Comparison of ENCODE assay signal across 12 cellular contexts in genomic region chr17:38608648-38609047, GRCh38. TPM values are rescaled to one million over a fixed set of nuclear protein-coding genes. Genes with fewer than 3 reads are reported as not detected.
DNase-seq lines count a peak whose midpoint lies in the region; ATAC-seq and TF ChIP-seq lines count a peak whose summit lies in the region.
"Had no signal": no experiment of that assay in that cellular context is flagged by ENCODE, and none has a peak within 500 bp of the region (broad histone marks: within the 10 kb centered on the region; RNA-seq: fewer than 3 reads in every experiment).

No MANE protein-coding gene starts in this region.

- H3K4me1 ChIP-seq in HUES64 (ENCODE audit: insufficient read depth, low read length), result peaks cover 32% of the 10 kb centered on the region
- no peaks in the 10 kb centered on the region for H3K4me1 ChIP-seq in endodermal cell (ENCODE audit: control insufficient read depth, insufficient read depth, low read length)
- H3K4me1 ChIP-seq in stomach, result peaks cover 11 to 37% (median 33%) of the 10 kb centered on the region in 4 donors

- H3K27ac ChIP-seq in HUES64 (ENCODE audit: low read depth, low read length), result peak overlapping the region; percentile 97
- no peak overlapping the region for H3K27ac ChIP-seq in endodermal cell (ENCODE audit: low read depth, low read length)
- no peak overlapping the region for H3K27ac ChIP-seq in stomach

- DNase-seq in NCI-H345 (lab: John Stamatoyannopoulos, UW), result peak; percentile 83
- peak; percentile 77 for DNase-seq in endodermal cell
- peak; percentile 85 for DNase-seq in stomach
- no peak for DNase-seq in mucosa of gallbladder (ENCODE audit: low spot score)
- DNase-seq: activated CD4-positive, CD25-positive, alpha-beta regulatory T cell treated with anti-CD3 and anti-CD28 coated beads, Interleukin-2, amount 50 U/mL, for 72 hours; activated T-cell treated with anti-CD3 and anti-CD28 coated beads, Interleukin-2, amount 50 U/mL, for 72 hours; CD4-positive, alpha-beta memory T cell; cortex of kidney had no signal

- no peak for TF ChIP-seq EP300 in stomach (IDR thresholded peaks at IDR 0.05)

- ATAC-seq in HG02970 (IDR thresholded peaks at IDR 0.05; ENCODE audit: low FRiP score, unreplicated experiment) (no peak), GM21360 (IDR thresholded peaks at IDR 0.05; ENCODE audit: unreplicated experiment) (no peak)
- ATAC-seq: activated T-cell treated with anti-CD3 and anti-CD28 coated beads, Interleukin-2, amount 50 U/mL, for 72 hours had no signal

- peaks cover 21% of the 10 kb centered on the region for H3K4me1 Mint-ChIP-seq in endodermal cell

- TF ChIP-seq CTCF in endodermal cell (conservative IDR thresholded peaks at IDR 0.05) (no peak), stomach (IDR thresholded peaks at IDR 0.05) (no peak)

- H3K27me3 ChIP-seq in HUES64 (ENCODE audit: insufficient read depth, low read length) (peaks cover 29% of the 10 kb centered on the region), endodermal cell (ENCODE audit: control insufficient read depth, insufficient read depth, low read length, poor library complexity, severe bottlenecking) (peaks cover 20% of the 10 kb centered on the region), stomach (peaks cover 4 to 84% (median 59%) of the 10 kb centered on the region in 3 donors)

- H3K27me3 Mint-ChIP-seq in endodermal cell (ENCODE audit: insufficient read depth), result peaks cover 50% of the 10 kb centered on the region

- H3K9ac ChIP-seq in HUES64 (ENCODE audit: low read depth, low read length) (peak overlapping the region; percentile 54), endodermal cell (ENCODE audit: extremely low read depth, low read length, poor library complexity, severe bottlenecking) (no peak overlapping the region)

- H3K4me3 ChIP-seq in HUES64 (ENCODE audit: low read length), result no peak overlapping the region
- H3K4me3 ChIP-seq in endodermal cell (ENCODE audit: low read length), result no peak overlapping the region
- H3K4me3 ChIP-seq in stomach, result no peak overlapping the region

- H3K9me3 ChIP-seq in HUES64 (ENCODE audit: insufficient read depth, low read depth, low read length), result peaks cover 5% of the 10 kb centered on the region
- peaks cover 7% of the 10 kb centered on the region for H3K9me3 ChIP-seq in endodermal cell (ENCODE audit: control insufficient read depth, low read length)
- peaks cover 0 to 8% (median 4%) of the 10 kb centered on the region in 4 donors for H3K9me3 ChIP-seq in stomach

- H3K36me3 Mint-ChIP-seq in endodermal cell (ENCODE audit: low read depth), result no peaks in the 10 kb centered on the region
- H3K36me3 Mint-ChIP-seq: CD4-positive, alpha-beta memory T cell had no signal

- H3K36me3 ChIP-seq in HUES64 (ENCODE audit: insufficient read depth, low read length) (no peaks in the 10 kb centered on the region), endodermal cell (ENCODE audit: control insufficient read depth, insufficient read depth, low read length) (no peaks in the 10 kb centered on the region), stomach (no peaks in the 10 kb centered on the region)

- H3K4me3 Mint-ChIP-seq in endodermal cell, result no peak overlapping the region
- H3K4me3 Mint-ChIP-seq: activated T-cell treated with anti-CD3 and anti-CD28 coated beads, Interleukin-2, amount 50 U/mL, for 72 hours had no signal

- H3K9me3 Mint-ChIP-seq in endodermal cell, result peaks cover 13% of the 10 kb centered on the region
- H3K9me3 Mint-ChIP-seq: activated T-cell treated with anti-CD3 and anti-CD28 coated beads, Interleukin-2, amount 50 U/mL, for 72 hours had no signal

- peak overlapping the region; percentile 30 for H3K27ac Mint-ChIP-seq in endodermal cell
- H3K27ac Mint-ChIP-seq: activated T-cell treated with anti-CD3 and anti-CD28 coated beads, Interleukin-2, amount 50 U/mL, for 72 hours; CD4-positive, alpha-beta memory T cell had no signal

- intact Hi-C loops in stomach (cut with DNase I; ENCODE audit: low total_unique reads), result no loop called here

- 72% methylated on average over 4 of the region's 4 CpGs for WGBS in HUES64
- WGBS in endodermal cell (ENCODE audit: insufficient coverage in 1 of 2, insufficient read length in 1 of 2), 2 experiments, result 94% methylated on average over 3 of the region's 4 CpGs; no CpG with 5 or more reads in 1 of the 2 experiments
- WGBS in stomach, 5 donors, result 49 to 74% (median 59%) methylated on average over 4 of the region's 4 CpGs

- no peak for TF ChIP-seq POLR2A in stomach (IDR thresholded peaks at IDR 0.05)

RNA-seq across cellular contexts. Expression of gene SRCIN1, which starts 2.9 kb away (rescaled TPM):
- 3.4 TPM for polyA plus RNA-seq in HUES64 (2013, experiment 1 of 2)
- 5.0 TPM for polyA plus RNA-seq in HUES64 (2013, experiment 2 of 2)
- total RNA-seq in endodermal cell (1 to 10 TPM; 2.8 to 5.9 TPM), stomach (10 to 100 TPM in 2 of 5 donors, 1 to 10 TPM in 1, under 1 TPM in 2; 0.29 to 21.9 (median 1.1) TPM), mucosa of gallbladder (4.5 TPM)
- polyA plus RNA-seq in endodermal cell (2013, experiment 1 of 2), result 13.0 TPM
- 12.7 TPM for polyA plus RNA-seq in endodermal cell (2013, experiment 2 of 2)
- polyA plus RNA-seq in stomach, result 1 to 10 TPM; 1.8 to 2.1 (median 1.9) TPM
- total RNA-seq: M059J had no signal
- polyA plus RNA-seq: CD4-positive, alpha-beta memory T cell had no signal
